ENCODE assay signal across 11 cellular contexts in genomic region chr4:159008671-159009070, GRCh38.
"Had no signal": no experiment of that assay in that cellular context is flagged by ENCODE, and none has a peak within 500 bp of the region (broad histone marks: within the 10 kb centered on the region; RNA-seq: fewer than 3 reads in every experiment).

No MANE protein-coding gene starts in this region.

- H2AFZ ChIP-seq: GM23248 had no signal

- ATAC-seq: GM23338, HCT116 had no signal

- H3K27ac ChIP-seq: GM23248 had no signal

- FAIRE-seq: H1, H54 had no signal

- H3K4me2 ChIP-seq: GM23338 had no signal

- DNase-seq: GM23248, GOT3, H7, H9, HCEC 1CT, HFFc6 had no signal

- H3K9ac ChIP-seq: GM23248 had no signal

- H3K36me3 ChIP-seq: HAP-1 had no signal

- H3K4me3 ChIP-seq: GM23248, GM23338, HAP-1 had no signal

- H3K9me3 ChIP-seq: HAP-1 had no signal
